In genomic region chr7:117495313-117495712, GRCh38 we compare ENCODE assay signal across 34 cellular contexts. TPM values are rescaled to one million over a fixed set of nuclear protein-coding genes. Genes with fewer than 3 reads are reported as not detected.
"Had no signal": no experiment of that assay in that cellular context is flagged by ENCODE, and none has a peak within 500 bp of the region (broad histone marks: within the 10 kb centered on the region; RNA-seq: fewer than 3 reads in every experiment).

No MANE protein-coding gene starts in this region.

- H3K27me3 ChIP-seq: adrenal gland, esophagus muscularis mucosa, gastrocnemius medialis, heart left ventricle had no signal

- H3K27ac ChIP-seq: adrenal gland, esophagus muscularis mucosa, foreskin keratinocyte, gastrocnemius medialis, heart left ventricle had no signal

- H3K9me3 ChIP-seq: adrenal gland, body of pancreas, esophagus muscularis mucosa, gastrocnemius medialis, heart left ventricle had no signal

- ATAC-seq: activated CD4-positive, alpha-beta T cell treated with anti-CD3 and anti-CD28 coated beads for 36 hours; activated CD8-positive, alpha-beta memory T cell treated with anti-CD3 and anti-CD28 coated beads, Interleukin-2, amount 10 ng/mL, durations not matched to agents 7 days and 5 days; activated CD8-positive, alpha-beta T cell treated with anti-CD3 and anti-CD28 coated beads, Interleukin-2, amount 10 ng/mL, durations not matched to agents 7 days and 5 days; activated naive CD8-positive, alpha-beta T cell treated with anti-CD3 and anti-CD28 coated beads, Interleukin-2, amount 50 U/mL, for 24 hours; body of pancreas; effector memory CD8-positive, alpha-beta T cell; foreskin keratinocyte; gastrocnemius medialis; heart left ventricle had no signal

- H3K36me3 ChIP-seq: adrenal gland, esophagus muscularis mucosa, gastrocnemius medialis, heart left ventricle had no signal

- H3K4me3 ChIP-seq: adrenal gland, body of pancreas, esophagus muscularis mucosa, gastrocnemius medialis, heart left ventricle had no signal

- DNase-seq: activated CD4-positive, alpha-beta memory T cell treated with anti-CD3 and anti-CD28 coated beads for 36 hours; activated CD4-positive, alpha-beta T cell treated with anti-CD3 and anti-CD28 coated beads for 36 hours; activated CD4-positive, alpha-beta T cell treated with anti-CD3 and anti-CD28 coated beads, Interleukin-2, amount 10 ng/mL, durations not matched to agents 24 days and 14 days; activated CD4-positive, CD25-positive, alpha-beta regulatory T cell; activated CD4-positive, CD25-positive, alpha-beta regulatory T cell treated with anti-CD3 and anti-CD28 coated beads, Interleukin-2, amount 50 U/mL, for 72 hours; activated CD8-positive, alpha-beta memory T cell treated with anti-CD3 and anti-CD28 coated beads, Interleukin-2, amount 10 ng/mL, durations not matched to agents 7 days and 5 days; activated CD8-positive, alpha-beta memory T cell treated with anti-CD3 and anti-CD28 coated beads, Interleukin-2, amount 50 U/mL, for 4 hours; activated CD8-positive, alpha-beta T cell treated with anti-CD3 and anti-CD28 coated beads, Interleukin-2, amount 10 ng/mL, durations not matched to agents 7 days and 5 days; activated effector memory CD4-positive, alpha-beta T cell treated with anti-CD3 and anti-CD28 coated beads, Interleukin-2, amount 50 U/mL, for 16 hours; activated naive CD4-positive, alpha-beta T cell treated with anti-CD3 and anti-CD28 coated beads for 36 hours; activated naive CD8-positive, alpha-beta T cell treated with anti-CD3 and anti-CD28 coated beads for 36 hours; activated naive CD8-positive, alpha-beta T cell treated with anti-CD3 and anti-CD28 coated beads, Interleukin-2, amount 50 U/mL, for 24 hours; activated T-cell treated with anti-CD3 and anti-CD28 coated beads, Interleukin-2, amount 50 U/mL, for 1 hour; activated T-cell treated with anti-CD3 and anti-CD28 coated beads, Interleukin-2, amount 50 U/mL, for 48 hours; adrenal gland; amygdala; aorta; body of pancreas; caudate nucleus; cortex of kidney; dermis blood vessel endothelial cell; effector CD4-positive, alpha-beta T cell; effector memory CD8-positive, alpha-beta T cell; erythroblast; foreskin keratinocyte; gastrocnemius medialis; glutamatergic neuron; heart left ventricle; T1000 had no signal

- H3K4me1 ChIP-seq: adrenal gland, body of pancreas, esophagus muscularis mucosa, foreskin keratinocyte, gastrocnemius medialis, heart left ventricle had no signal

RNA-seq across cellular contexts. Expression of gene CFTR, which starts 15.5 kb away (rescaled TPM):
- total RNA-seq: activated CD4-positive, alpha-beta memory T cell treated with anti-CD3 and anti-CD28 coated beads for 36 hours; activated CD4-positive, alpha-beta T cell treated with anti-CD3 and anti-CD28 coated beads for 36 hours; activated CD4-positive, alpha-beta T cell treated with anti-CD3 and anti-CD28 coated beads, Interleukin-2, amount 10 ng/mL, durations not matched to agents 24 days and 14 days; activated CD8-positive, alpha-beta memory T cell treated with anti-CD3 and anti-CD28 coated beads for 36 hours; activated CD8-positive, alpha-beta memory T cell treated with anti-CD3 and anti-CD28 coated beads, Interleukin-2, amount 10 ng/mL, durations not matched to agents 7 days and 5 days; activated CD8-positive, alpha-beta T cell treated with anti-CD3 and anti-CD28 coated beads, Interleukin-2, amount 10 ng/mL, durations not matched to agents 7 days and 5 days; activated naive CD4-positive, alpha-beta T cell treated with anti-CD3 and anti-CD28 coated beads for 36 hours; activated naive CD8-positive, alpha-beta T cell treated with anti-CD3 and anti-CD28 coated beads for 36 hours; activated T-helper 1 cell treated with anti-CD3 and anti-CD28 coated beads, Interleukin-12 subunit alpha, Interleukin-12 subunit beta, Interleukin-2, Interleukin-4 antibody, amounts not matched to agents 30 ng/mL and 10 ng/mL and 1 ng/mL, durations not matched to agents 14 hours and 24 hours and 36 hours; activated T-helper 2 cell treated with anti-CD3 and anti-CD28 coated beads, Interferon-gamma antibody, Interleukin-2, Interleukin-4, amounts not matched to agents 10 μg/mL and 5 μg/mL and 100 μg/mL, durations not matched to agents 14 hours and 24 hours and 36 hours; chondrocyte; dermis blood vessel endothelial cell; esophagus muscularis mucosa; foreskin keratinocyte had no signal
- polyA plus RNA-seq: foreskin keratinocyte had no signal
